ENCODE assay signal across 18 cellular contexts in the genomic region with DNA sequence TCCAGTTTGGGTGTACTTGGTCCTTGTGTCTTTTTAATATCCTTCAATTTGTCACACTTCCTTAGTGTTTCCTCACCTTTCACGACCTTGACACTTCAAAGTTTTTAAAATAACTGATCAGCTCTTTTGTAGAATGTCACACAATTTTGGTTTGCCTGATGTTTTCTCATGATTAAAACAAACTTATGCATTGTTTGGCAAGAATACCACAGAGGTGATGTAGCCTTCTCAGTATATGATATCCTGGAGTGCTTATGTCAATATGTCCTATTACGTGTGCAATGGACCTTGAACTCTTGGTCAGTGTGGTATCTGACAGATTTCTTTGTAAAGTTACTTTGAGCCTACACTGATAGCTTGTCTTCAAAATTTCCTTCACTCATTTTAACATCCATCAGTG.
DNase-seq lines count a peak whose midpoint lies in the region; ATAC-seq and FAIRE-seq lines count a peak whose summit lies in the region.
"Had no signal": no experiment of that assay in that cellular context is flagged by ENCODE, and none has a peak within 500 bp of the region (broad histone marks: within the 10 kb centered on the region; RNA-seq: fewer than 3 reads in every experiment).

No MANE protein-coding gene starts in this region.

- no peak for FAIRE-seq in small intestine (lab: Jason Lieb, UNC)

- WGBS in small intestine, 3 donors: 9 to 47% (median 20%) methylated on average over 2 of the region's 2 CpGs

- DNase-seq in DMS53 (lab: John Stamatoyannopoulos, UW) (peak; percentile 2), DMS53 treated with DMSO at 0.1 percent for 48 hours (lab: John Stamatoyannopoulos, UW; ENCODE audit: unreplicated experiment) (no peak), HuH-7 (ENCODE audit: low spot score) (peak; percentile 65), kidney tubule cell (ENCODE audit: low spot score) (peak; percentile 3), small intestine (peak; percentile 18), cerebellum (ENCODE audit: low spot score) (no peak)
- DNase-seq: 8988T, C1 segment of cervical spinal cord, DMS79 treated with DMSO at 0.1 percent for 48 hours, GDM1, H9, KBM-7, NCI-H1092, NCI-H1694 treated with DMSO at 0.1 percent for 48 hours, NCI-H446, SIG-M5 had no signal

- no peaks in the 10 kb centered on the region for H3K36me3 ChIP-seq in small intestine (ENCODE audit: control insufficient read depth in 2 of 2, insufficient read depth in 2 of 2, low read length in 2 of 2)

- ATAC-seq in HG02759 (IDR thresholded peaks at IDR 0.05; ENCODE audit: unreplicated experiment) (no peak), GM21723 (IDR thresholded peaks at IDR 0.05; ENCODE audit: unreplicated experiment) (no peak)

- H3K9me3 ChIP-seq in small intestine (ENCODE audit: control insufficient read depth, low read depth): no peaks in the 10 kb centered on the region

- no peaks in the 10 kb centered on the region for H3K4me1 ChIP-seq in small intestine (ENCODE audit: control insufficient read depth in 2 of 2, insufficient read depth in 1 of 2, low read depth in 1 of 2, low read length in 1 of 2)

- H3K4me3 ChIP-seq in small intestine (ENCODE audit: low read depth in 1 of 2, low read length in 2 of 2): no peak overlapping the region

- no peaks in the 10 kb centered on the region for H3K27me3 ChIP-seq in small intestine (ENCODE audit: control insufficient read depth in 2 of 2, insufficient read depth in 2 of 2, low read length in 2 of 2)

- H3K27ac ChIP-seq in small intestine (ENCODE audit: low read depth in 1 of 2, low read length in 1 of 2): no peak overlapping the region

Comparison
In these comparisons a context has a peak if more than half of its experiments do, and no peak if none do; other contexts are left out.
1. DNase-seq: peak in DMS53 (single experiment), HuH-7 (single experiment), kidney tubule cell (single experiment) and small intestine (single experiment); none in DMS53 treated with DMSO at 0.1 percent for 48 hours (single experiment) and cerebellum (single experiment).